8 cellular contexts compared by ENCODE assay signal in genomic region chr17:77465358-77466041, GRCh38.
DNase-seq lines count a peak whose midpoint lies in the region; ATAC-seq and TF ChIP-seq lines count a peak whose summit lies in the region.

No MANE protein-coding gene starts in this region.

- peak; percentile 68 for ATAC-seq in GM18502 (IDR thresholded peaks at IDR 0.05; ENCODE audit: poor library complexity, unreplicated experiment)
- ATAC-seq in HG02870 (IDR thresholded peaks at IDR 0.05; ENCODE audit: unreplicated experiment): peak; percentile 52

- TF ChIP-seq CTCF in Peyer's patch (IDR thresholded peaks at IDR 0.05) (no peak), right atrium auricular region (IDR thresholded peaks at IDR 0.05) (no peak)

- H3K27ac ChIP-seq in Peyer's patch (peak overlapping the region; percentile 58 to 98 (median 70)), right atrium auricular region (peak overlapping the region in 1 of 2 donors; percentile 43)

- H3K4me3 ChIP-seq in Peyer's patch (peak overlapping the region in 2 of 4 donors; percentile 7 to 16), right atrium auricular region (no peak overlapping the region)

- DNase-seq in Peyer's patch: peak in 2 of 3 donors; percentile 93
- DNase-seq in activated gamma-delta T cell treated with anti-CD3 and anti-CD28 coated beads, Interleukin-2, amount 50 U/mL, for 16 hours (ENCODE audit: low read depth): peak; percentile 75
- peak; percentile 78 for DNase-seq in right atrium auricular region (ENCODE audit: low spot score)
- DNase-seq in stimulated activated CD4-positive, alpha-beta T cell treated with anti-CD3 and anti-CD28 coated beads, Interleukin-1b, Interleukin-23, amount 100 ng/mL, for 48 hours: peak; percentile 85
- no peak for DNase-seq in mesenteric fat pad (ENCODE audit: low spot score)
- no peak for DNase-seq in NCI-H1417 treated with DMSO at 0.1 percent for 48 hours (lab: John Stamatoyannopoulos, UW)

- H3K9me3 ChIP-seq in Peyer's patch: no peaks in the 10 kb centered on the region
- no peaks in the 10 kb centered on the region for H3K9me3 ChIP-seq in right atrium auricular region

- H3K36me3 ChIP-seq in Peyer's patch (peaks cover 0 to 8% (median 0%) of the 10 kb centered on the region in 3 donors), right atrium auricular region (no peaks in the 10 kb centered on the region)

- H3K4me1 ChIP-seq in Peyer's patch (peaks cover 0 to 57% (median 52%) of the 10 kb centered on the region in 4 donors), right atrium auricular region (peaks cover 0 to 75% of the 10 kb centered on the region in 2 donors)

- H3K27me3 ChIP-seq in Peyer's patch (no peaks in the 10 kb centered on the region), right atrium auricular region (no peaks in the 10 kb centered on the region)

- no peak for TF ChIP-seq POLR2A in Peyer's patch (IDR thresholded peaks at IDR 0.05)

Comparison
In these comparisons a context has a peak if more than half of its experiments do, and no peak if none do; other contexts are left out.
1. DNase-seq: peak in Peyer's patch (2 of 3), activated gamma-delta T cell treated with anti-CD3 and anti-CD28 coated beads, Interleukin-2, amount 50 U/mL, for 16 hours (single experiment), right atrium auricular region (single experiment) and stimulated activated CD4-positive, alpha-beta T cell treated with anti-CD3 and anti-CD28 coated beads, Interleukin-1b, Interleukin-23, amount 100 ng/mL, for 48 hours (single experiment); none in mesenteric fat pad (single experiment) and NCI-H1417 treated with DMSO at 0.1 percent for 48 hours (single experiment).